In genomic region chr2:122061206-122061605, GRCh38 we compare ENCODE assay signal across 31 cellular contexts.
"Had no signal": no experiment of that assay in that cellular context is flagged by ENCODE, and none has a peak within 500 bp of the region (broad histone marks: within the 10 kb centered on the region; RNA-seq: fewer than 3 reads in every experiment).

No MANE protein-coding gene starts in this region.

- H3K36me3 Mint-ChIP-seq: activated CD4-positive, alpha-beta memory T cell treated with anti-CD3 and anti-CD28 coated beads for 36 hours; activated naive CD4-positive, alpha-beta T cell treated with anti-CD3 and anti-CD28 coated beads, Interleukin-2, amount 10 ng/mL, durations not matched to agents 7 days and 5 days; activated naive CD8-positive, alpha-beta T cell treated with anti-CD3 and anti-CD28 coated beads, Interleukin-2, amount 10 ng/mL, durations not matched to agents 7 days and 5 days; mesothelial cell of epicardium; naive B cell; stimulated activated memory B cell treated with anti-CD40 and anti-IgM and Interleukin-4, amounts not matched to agents 10 μg/mL and 1 μg/mL and 100 μg/mL, for 72 hours; type B pancreatic cell had no signal

- H3K4me2 ChIP-seq: smooth muscle cell had no signal

- H3K27ac ChIP-seq: ascending aorta, brain microvascular endothelial cell, esophagus muscularis mucosa, foreskin keratinocyte, heart right ventricle, left ventricle myocardium inferior, pancreas, prostate gland, sigmoid colon, VCaP had no signal

- H3K4me3 ChIP-seq: ascending aorta, esophagus muscularis mucosa, heart right ventricle, left ventricle myocardium inferior, pancreas, prostate gland, sigmoid colon, smooth muscle cell had no signal

- H3K36me3 ChIP-seq: ascending aorta, brain microvascular endothelial cell, esophagus muscularis mucosa, heart right ventricle, left ventricle myocardium inferior, pancreas, prostate gland, sigmoid colon had no signal

- H3K4me3 Mint-ChIP-seq: activated CD4-positive, alpha-beta memory T cell treated with anti-CD3 and anti-CD28 coated beads for 36 hours; activated naive CD4-positive, alpha-beta T cell treated with anti-CD3 and anti-CD28 coated beads, Interleukin-2, amount 10 ng/mL, durations not matched to agents 7 days and 5 days; activated naive CD8-positive, alpha-beta T cell treated with anti-CD3 and anti-CD28 coated beads, Interleukin-2, amount 10 ng/mL, durations not matched to agents 7 days and 5 days; activated T-helper 1 cell treated with anti-CD3 and anti-CD28 coated beads, Interleukin-12 subunit alpha, Interleukin-12 subunit beta, Interleukin-2, Interleukin-4 antibody, amounts not matched to agents 30 ng/mL and 10 ng/mL and 1 ng/mL, durations not matched to agents 14 hours and 24 hours and 36 hours; mesothelial cell of epicardium; naive B cell; nephron progenitor cell; stimulated activated memory B cell treated with anti-CD40 and anti-IgM and Interleukin-4, amounts not matched to agents 10 μg/mL and 1 μg/mL and 100 μg/mL, for 72 hours; stimulated activated naive CD8-positive, alpha-beta T cell treated with anti-CD3 and anti-CD28 coated beads, Interleukin-15, amount 100 ng/mL, for 72 hours; type B pancreatic cell had no signal

- H3K9me3 Mint-ChIP-seq: activated CD4-positive, alpha-beta memory T cell treated with anti-CD3 and anti-CD28 coated beads for 36 hours; activated naive CD4-positive, alpha-beta T cell treated with anti-CD3 and anti-CD28 coated beads, Interleukin-2, amount 10 ng/mL, durations not matched to agents 7 days and 5 days; activated naive CD8-positive, alpha-beta T cell treated with anti-CD3 and anti-CD28 coated beads, Interleukin-2, amount 10 ng/mL, durations not matched to agents 7 days and 5 days; activated T-helper 1 cell treated with anti-CD3 and anti-CD28 coated beads, Interleukin-12 subunit alpha, Interleukin-12 subunit beta, Interleukin-2, Interleukin-4 antibody, amounts not matched to agents 30 ng/mL and 10 ng/mL and 1 ng/mL, durations not matched to agents 14 hours and 24 hours and 36 hours; mesothelial cell of epicardium; nephron progenitor cell; stimulated activated memory B cell treated with anti-CD40 and anti-IgM and Interleukin-4, amounts not matched to agents 10 μg/mL and 1 μg/mL and 100 μg/mL, for 72 hours; stimulated activated naive CD8-positive, alpha-beta T cell treated with anti-CD3 and anti-CD28 coated beads, Interleukin-15, amount 100 ng/mL, for 72 hours; type B pancreatic cell had no signal

- H3K27ac Mint-ChIP-seq: activated CD4-positive, alpha-beta memory T cell treated with anti-CD3 and anti-CD28 coated beads for 36 hours; activated naive CD4-positive, alpha-beta T cell treated with anti-CD3 and anti-CD28 coated beads, Interleukin-2, amount 10 ng/mL, durations not matched to agents 7 days and 5 days; activated naive CD8-positive, alpha-beta T cell treated with anti-CD3 and anti-CD28 coated beads, Interleukin-2, amount 10 ng/mL, durations not matched to agents 7 days and 5 days; activated T-helper 1 cell treated with anti-CD3 and anti-CD28 coated beads, Interleukin-12 subunit alpha, Interleukin-12 subunit beta, Interleukin-2, Interleukin-4 antibody, amounts not matched to agents 30 ng/mL and 10 ng/mL and 1 ng/mL, durations not matched to agents 14 hours and 24 hours and 36 hours; mesothelial cell of epicardium; naive B cell; nephron progenitor cell; stimulated activated memory B cell treated with anti-CD40 and anti-IgM and Interleukin-4, amounts not matched to agents 10 μg/mL and 1 μg/mL and 100 μg/mL, for 72 hours; stimulated activated naive CD8-positive, alpha-beta T cell treated with anti-CD3 and anti-CD28 coated beads, Interleukin-15, amount 100 ng/mL, for 72 hours; type B pancreatic cell had no signal

- H3K27me3 ChIP-seq: ascending aorta, brain microvascular endothelial cell, esophagus muscularis mucosa, foreskin keratinocyte, heart right ventricle, pancreas, sigmoid colon had no signal

- ATAC-seq: foreskin keratinocyte; heart right ventricle; stimulated activated memory B cell treated with anti-CD40 and anti-IgM and Interleukin-4, amounts not matched to agents 10 μg/mL and 1 μg/mL and 100 μg/mL, for 72 hours; stimulated activated naive CD8-positive, alpha-beta T cell treated with anti-CD3 and anti-CD28 coated beads, Interleukin-15, amount 100 ng/mL, for 72 hours had no signal

- DNase-seq: activated CD4-positive, alpha-beta memory T cell treated with anti-CD3 and anti-CD28 coated beads for 36 hours; activated CD4-positive, alpha-beta T cell treated with anti-CD3 and anti-CD28 coated beads for 48 hours; activated CD8-positive, alpha-beta memory T cell treated with anti-CD3 and anti-CD28 coated beads, Interleukin-2, amount 50 U/mL, for 4 hours; activated gamma-delta T cell; activated naive CD4-positive, alpha-beta T cell treated with anti-CD3 and anti-CD28 coated beads, Interleukin-2, amount 10 ng/mL, durations not matched to agents 7 days and 5 days; activated naive CD8-positive, alpha-beta T cell treated with anti-CD3 and anti-CD28 coated beads, Interleukin-2, amount 10 ng/mL, durations not matched to agents 7 days and 5 days; activated T-cell treated with anti-CD3 and anti-CD28 coated beads, Interleukin-2, amount 50 U/mL, for 1 hour; brain microvascular endothelial cell; foreskin keratinocyte; heart right ventricle; left ventricle myocardium inferior; naive B cell; nephron progenitor cell; pancreas; retina; sigmoid colon; stimulated activated CD4-positive, alpha-beta T cell treated with anti-CD3 and anti-CD28 coated beads, Interleukin-1b, Interleukin-23, amount 100 ng/mL, for 48 hours; stimulated activated CD4-positive, alpha-beta T cell treated with anti-CD3 and anti-CD28 coated beads, Interleukin-4, amount 100 ng/mL, for 4 hours; stimulated activated CD8-positive, alpha-beta memory T cell treated with anti-CD3 and anti-CD28 coated beads, Interleukin-4, amount 100 ng/mL, for 48 hours; stimulated activated naive CD8-positive, alpha-beta T cell treated with anti-CD3 and anti-CD28 coated beads, Interleukin-15, amount 100 ng/mL, for 72 hours; substantia nigra; T-helper 9 cell had no signal

- H3K27me3 Mint-ChIP-seq: activated naive CD4-positive, alpha-beta T cell treated with anti-CD3 and anti-CD28 coated beads, Interleukin-2, amount 10 ng/mL, durations not matched to agents 7 days and 5 days; activated naive CD8-positive, alpha-beta T cell treated with anti-CD3 and anti-CD28 coated beads, Interleukin-2, amount 10 ng/mL, durations not matched to agents 7 days and 5 days; naive B cell; stimulated activated memory B cell treated with anti-CD40 and anti-IgM and Interleukin-4, amounts not matched to agents 10 μg/mL and 1 μg/mL and 100 μg/mL, for 72 hours; stimulated activated naive CD8-positive, alpha-beta T cell treated with anti-CD3 and anti-CD28 coated beads, Interleukin-15, amount 100 ng/mL, for 72 hours had no signal

- H3K4me1 ChIP-seq: ascending aorta, esophagus muscularis mucosa, foreskin keratinocyte, heart right ventricle, left ventricle myocardium inferior, pancreas, prostate gland, sigmoid colon had no signal

- H3K4me1 Mint-ChIP-seq: activated naive CD4-positive, alpha-beta T cell treated with anti-CD3 and anti-CD28 coated beads, Interleukin-2, amount 10 ng/mL, durations not matched to agents 7 days and 5 days; activated naive CD8-positive, alpha-beta T cell treated with anti-CD3 and anti-CD28 coated beads, Interleukin-2, amount 10 ng/mL, durations not matched to agents 7 days and 5 days; naive B cell; nephron progenitor cell; stimulated activated memory B cell treated with anti-CD40 and anti-IgM and Interleukin-4, amounts not matched to agents 10 μg/mL and 1 μg/mL and 100 μg/mL, for 72 hours; stimulated activated naive CD8-positive, alpha-beta T cell treated with anti-CD3 and anti-CD28 coated beads, Interleukin-15, amount 100 ng/mL, for 72 hours had no signal

- H3K9me3 ChIP-seq: ascending aorta, esophagus muscularis mucosa, heart right ventricle, left ventricle myocardium inferior, pancreas, prostate gland, sigmoid colon had no signal
